ENCODE assay signal across 16 cellular contexts in the genomic region with DNA sequence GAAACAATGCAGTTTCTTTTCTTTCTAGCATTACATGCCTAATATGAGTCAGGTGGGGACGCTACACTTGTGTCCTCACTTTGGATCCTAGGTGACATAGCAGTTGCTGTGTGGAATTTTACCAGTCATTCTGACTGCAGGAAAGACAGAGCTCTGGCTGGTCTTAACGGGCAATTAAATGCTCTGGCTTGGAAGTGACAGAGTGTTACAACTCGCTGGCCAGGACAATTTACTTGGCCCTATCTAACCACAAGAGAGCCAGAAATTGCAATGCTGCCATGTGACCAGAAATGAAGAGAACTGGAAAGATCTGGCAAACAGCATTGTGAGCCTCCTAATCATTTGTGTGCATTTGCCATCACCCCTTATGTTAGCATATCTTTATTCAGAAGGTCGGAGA.
A peak's percentile ranks its signal among the peaks of the same experiment; 100 is the strongest.
DNase-seq lines count a peak whose midpoint lies in the region; ATAC-seq, FAIRE-seq and TF ChIP-seq lines count a peak whose summit lies in the region.
"Had no signal": no experiment of that assay in that cellular context is flagged by ENCODE, and none has a peak within 500 bp of the region (broad histone marks: within the 10 kb centered on the region; RNA-seq: fewer than 3 reads in every experiment).

No MANE protein-coding gene starts in this region.

- no peaks in the 10 kb centered on the region for H3K36me3 ChIP-seq in kidney (ENCODE audit: control insufficient read depth in 1 of 2, insufficient read depth in 2 of 2, low read length in 2 of 2)

- H3K27me3 Mint-ChIP-seq in activated naive CD8-positive, alpha-beta T cell treated with anti-CD3 and anti-CD28 coated beads, Interleukin-2, amount 50 U/mL, for 24 hours: peaks cover 8% of the 10 kb centered on the region
- H3K27me3 Mint-ChIP-seq in activated CD8-positive, alpha-beta T cell treated with anti-CD3 and anti-CD28 coated beads, Interleukin-2, amount 10 ng/mL, durations not matched to agents 7 days and 5 days (ENCODE audit: low read depth): peaks cover 4% of the 10 kb centered on the region

- peaks cover 5 to 10% of the 10 kb centered on the region in 2 donors for H3K4me1 ChIP-seq in kidney (ENCODE audit: control insufficient read depth in 1 of 2, insufficient read depth in 1 of 2, low read depth in 1 of 2, low read length in 2 of 2)

- H3K9me3 ChIP-seq in kidney (ENCODE audit: control insufficient read depth in 1 of 2, low read length in 2 of 2): no peaks in the 10 kb centered on the region

- ATAC-seq in left lobe of liver: peak; percentile 95
- ATAC-seq in activated naive CD8-positive, alpha-beta T cell treated with anti-CD3 and anti-CD28 coated beads, Interleukin-2, amount 50 U/mL, for 24 hours: no peak
- no peak for ATAC-seq in activated naive CD4-positive, alpha-beta T cell treated with anti-CD3 and anti-CD28 coated beads, Interleukin-2, amount 50 U/mL, for 72 hours
- no peak for ATAC-seq in activated CD8-positive, alpha-beta T cell treated with anti-CD3 and anti-CD28 coated beads, Interleukin-2, amount 10 ng/mL, durations not matched to agents 7 days and 5 days
- ATAC-seq: activated T-helper 17 cell treated with anti-CD3 and anti-CD28 coated beads, Interleukin-2, amount 50 U/mL, for 72 hours had no signal

- no peaks in the 10 kb centered on the region for H3K36me3 Mint-ChIP-seq in activated naive CD8-positive, alpha-beta T cell treated with anti-CD3 and anti-CD28 coated beads, Interleukin-2, amount 50 U/mL, for 24 hours (ENCODE audit: low read depth)
- H3K36me3 Mint-ChIP-seq in activated naive CD4-positive, alpha-beta T cell treated with anti-CD3 and anti-CD28 coated beads, Interleukin-2, amount 50 U/mL, for 72 hours: peaks cover 0 to 4% of the 10 kb centered on the region in 2 donors
- no peaks in the 10 kb centered on the region for H3K36me3 Mint-ChIP-seq in activated CD8-positive, alpha-beta T cell treated with anti-CD3 and anti-CD28 coated beads, Interleukin-2, amount 10 ng/mL, durations not matched to agents 7 days and 5 days (ENCODE audit: low read depth)

- no peaks in the 10 kb centered on the region for H3K9me3 Mint-ChIP-seq in activated naive CD8-positive, alpha-beta T cell treated with anti-CD3 and anti-CD28 coated beads, Interleukin-2, amount 50 U/mL, for 24 hours
- H3K9me3 Mint-ChIP-seq in activated naive CD4-positive, alpha-beta T cell treated with anti-CD3 and anti-CD28 coated beads, Interleukin-2, amount 50 U/mL, for 72 hours: no peaks in the 10 kb centered on the region
- H3K9me3 Mint-ChIP-seq in activated CD8-positive, alpha-beta T cell treated with anti-CD3 and anti-CD28 coated beads, Interleukin-2, amount 10 ng/mL, durations not matched to agents 7 days and 5 days (ENCODE audit: insufficient read depth): no peaks in the 10 kb centered on the region
- H3K9me3 Mint-ChIP-seq: activated T-helper 17 cell treated with anti-CD3 and anti-CD28 coated beads, Interleukin-2, amount 50 U/mL, for 72 hours; CD4-positive, alpha-beta T cell; stimulated activated naive CD8-positive, alpha-beta T cell treated with anti-CD3 and anti-CD28 coated beads, Interleukin-15, Interleukin-2, amounts not matched to agents 100 ng/mL and 50 ng/mL, for 24 hours had no signal

- FAIRE-seq in H54 (lab: Jason Lieb, UNC): peak; percentile 87
- FAIRE-seq in kidney (lab: Jason Lieb, UNC): no peak

- POLR2A ChIA-PET in activated CD8-positive, alpha-beta T cell treated with anti-CD3 and anti-CD28 coated beads, Interleukin-2, amount 10 ng/mL, durations not matched to agents 7 days and 5 days (lab: Charles Lee): no interaction called here

- no peak overlapping the region for H3K9ac ChIP-seq in kidney (ENCODE audit: low read length in 2 of 2)

- intact Hi-C loops in kidney (cut with DNase I): no loop called here

- H3K4me1 Mint-ChIP-seq in activated naive CD8-positive, alpha-beta T cell treated with anti-CD3 and anti-CD28 coated beads, Interleukin-2, amount 50 U/mL, for 24 hours: peaks cover 17% of the 10 kb centered on the region
- peaks cover 5% of the 10 kb centered on the region for H3K4me1 Mint-ChIP-seq in activated CD8-positive, alpha-beta T cell treated with anti-CD3 and anti-CD28 coated beads, Interleukin-2, amount 10 ng/mL, durations not matched to agents 7 days and 5 days (ENCODE audit: low read depth)
- H3K4me1 Mint-ChIP-seq: activated T-helper 17 cell treated with anti-CD3 and anti-CD28 coated beads, Interleukin-2, amount 50 U/mL, for 72 hours had no signal

- DNase-seq in H54 (ENCODE audit: insufficient read length, low spot score) (no peak), cerebellar cortex (ENCODE audit: low spot score) (peak; percentile 17), left lobe of liver (ENCODE audit: low spot score) (peak; percentile 79), superior temporal gyrus (ENCODE audit: extremely low spot score) (peak; percentile 47), kidney (no peak)
- no peak for DNase-seq in activated naive CD8-positive, alpha-beta T cell treated with anti-CD3 and anti-CD28 coated beads, Interleukin-2, amount 50 U/mL, for 24 hours
- DNase-seq in activated naive CD4-positive, alpha-beta T cell treated with anti-CD3 and anti-CD28 coated beads, Interleukin-2, amount 50 U/mL, for 72 hours (ENCODE audit: low spot score in 2 of 2): no peak
- no peak for DNase-seq in activated CD8-positive, alpha-beta T cell treated with anti-CD3 and anti-CD28 coated beads, Interleukin-2, amount 10 ng/mL, durations not matched to agents 7 days and 5 days
- DNase-seq: activated CD4-positive, alpha-beta T cell treated with anti-CD3 and anti-CD28 coated beads for 4 hours; CD4-positive, alpha-beta T cell; MV-4-11; stimulated activated CD4-positive, alpha-beta T cell treated with anti-CD3 and anti-CD28 coated beads, Interleukin-4, amount 100 ng/mL, for 24 hours; T-helper 1 cell had no signal

- H3K4me3 ChIP-seq in kidney (ENCODE audit: low read length in 2 of 2): peak overlapping the region in 1 of 2 donors; percentile 8

- peak overlapping the region in 1 of 2 donors; percentile 52 for H3K27ac ChIP-seq in kidney (ENCODE audit: low read depth in 2 of 2, low read length in 2 of 2)
- H3K27ac ChIP-seq: epithelial cell of prostate had no signal

- H3K4me3 Mint-ChIP-seq in activated naive CD8-positive, alpha-beta T cell treated with anti-CD3 and anti-CD28 coated beads, Interleukin-2, amount 50 U/mL, for 24 hours: no peak overlapping the region
- H3K4me3 Mint-ChIP-seq in activated CD8-positive, alpha-beta T cell treated with anti-CD3 and anti-CD28 coated beads, Interleukin-2, amount 10 ng/mL, durations not matched to agents 7 days and 5 days: no peak overlapping the region
- H3K4me3 Mint-ChIP-seq: activated T-helper 17 cell treated with anti-CD3 and anti-CD28 coated beads, Interleukin-2, amount 50 U/mL, for 72 hours; CD4-positive, alpha-beta T cell; stimulated activated naive CD8-positive, alpha-beta T cell treated with anti-CD3 and anti-CD28 coated beads, Interleukin-15, Interleukin-2, amounts not matched to agents 100 ng/mL and 50 ng/mL, for 24 hours had no signal

- no peak for TF ChIP-seq CTCF in kidney (IDR thresholded peaks at IDR 0.05; ENCODE audit: borderline replicate concordance, extremely low read depth, insufficient read depth)

- TF ChIP-seq POLR2A in H54 (IDR thresholded peaks at IDR 0.05; ENCODE audit: low read depth, low read length): no peak

- H3K27ac Mint-ChIP-seq in activated naive CD8-positive, alpha-beta T cell treated with anti-CD3 and anti-CD28 coated beads, Interleukin-2, amount 50 U/mL, for 24 hours: no peak overlapping the region
- H3K27ac Mint-ChIP-seq in activated naive CD4-positive, alpha-beta T cell treated with anti-CD3 and anti-CD28 coated beads, Interleukin-2, amount 50 U/mL, for 72 hours: no peak overlapping the region
- H3K27ac Mint-ChIP-seq in activated CD8-positive, alpha-beta T cell treated with anti-CD3 and anti-CD28 coated beads, Interleukin-2, amount 10 ng/mL, durations not matched to agents 7 days and 5 days: no peak overlapping the region
- H3K27ac Mint-ChIP-seq: activated T-helper 17 cell treated with anti-CD3 and anti-CD28 coated beads, Interleukin-2, amount 50 U/mL, for 72 hours; CD4-positive, alpha-beta T cell had no signal

- CTCF ChIA-PET in activated CD8-positive, alpha-beta T cell treated with anti-CD3 and anti-CD28 coated beads, Interleukin-2, amount 10 ng/mL, durations not matched to agents 7 days and 5 days (lab: Charles Lee): no interaction called here

Comparison
In these comparisons a context has a peak if more than half of its experiments do, and no peak if none do; other contexts are left out.
1. DNase-seq: peak in cerebellar cortex (single experiment), left lobe of liver (single experiment) and superior temporal gyrus (single experiment); none in H54 (single experiment), activated naive CD8-positive, alpha-beta T cell treated with anti-CD3 and anti-CD28 coated beads, Interleukin-2, amount 50 U/mL, for 24 hours (single experiment), activated naive CD4-positive, alpha-beta T cell treated with anti-CD3 and anti-CD28 coated beads, Interleukin-2, amount 50 U/mL, for 72 hours (0 of 2), kidney (single experiment) and activated CD8-positive, alpha-beta T cell treated with anti-CD3 and anti-CD28 coated beads, Interleukin-2, amount 10 ng/mL, durations not matched to agents 7 days and 5 days (single experiment).